26 cellular contexts compared by ENCODE assay signal in genomic region chr3:109155828-109156227, GRCh38. TPM values are rescaled to one million over a fixed set of nuclear protein-coding genes. Genes with fewer than 3 reads are reported as not detected.
"Had no signal": no experiment of that assay in that cellular context is flagged by ENCODE, and none has a peak within 500 bp of the region (broad histone marks: within the 10 kb centered on the region; RNA-seq: fewer than 3 reads in every experiment).

No MANE protein-coding gene starts in this region.

- H3K27me3 ChIP-seq: brain microvascular endothelial cell, neural progenitor cell, testis, upper lobe of left lung had no signal

- H3K4me1 ChIP-seq: neural progenitor cell, prostate gland, testis, upper lobe of left lung had no signal

- DNase-seq: activated CD4-positive, alpha-beta T cell treated with anti-CD3 and anti-CD28 coated beads, Interleukin-2, amount 10 ng/mL, durations not matched to agents 24 days and 14 days; activated CD4-positive, CD25-positive, alpha-beta regulatory T cell; activated CD8-positive, alpha-beta T cell treated with anti-CD3 and anti-CD28 coated beads for 36 hours; activated naive CD4-positive, alpha-beta T cell treated with anti-CD3 and anti-CD28 coated beads, Interleukin-2, amount 10 ng/mL, durations not matched to agents 7 days and 5 days; activated T-cell treated with anti-CD3 and anti-CD28 coated beads, Interleukin-2, amount 50 U/mL, for 24 hours; aorta; brain microvascular endothelial cell; central memory CD4-positive, alpha-beta T cell; head of caudate nucleus; left cardiac atrium; mammary epithelial cell; naive B cell; right cardiac atrium; stimulated activated CD4-positive, alpha-beta T cell treated with anti-CD3 and anti-CD28 coated beads, Interleukin-4, amount 100 ng/mL, for 1 hour; T-helper 1 cell; T-helper 9 cell; testis; upper lobe of left lung had no signal

- H3K27ac Mint-ChIP-seq: activated CD4-positive, alpha-beta T cell treated with anti-CD3 and anti-CD28 coated beads, Interleukin-2, amount 10 ng/mL, durations not matched to agents 24 days and 14 days; activated CD8-positive, alpha-beta T cell treated with anti-CD3 and anti-CD28 coated beads for 36 hours; activated naive CD4-positive, alpha-beta T cell treated with anti-CD3 and anti-CD28 coated beads, Interleukin-2, amount 10 ng/mL, durations not matched to agents 7 days and 5 days; activated T-cell treated with anti-CD3 and anti-CD28 coated beads, Interleukin-2, amount 50 U/mL, for 24 hours; activated T-helper 2 cell treated with anti-CD3 and anti-CD28 coated beads, Interferon-gamma antibody, Interleukin-2, Interleukin-4, amounts not matched to agents 10 μg/mL and 5 μg/mL and 100 μg/mL, durations not matched to agents 14 hours and 24 hours and 36 hours; neural progenitor cell; stimulated activated effector memory CD8-positive, alpha-beta T cell treated with anti-CD3 and anti-CD28 coated beads, Interleukin-12 subunit alpha, Interleukin-12 subunit beta, amount 100 ng/mL, for 72 hours had no signal

- H3K27ac ChIP-seq: brain microvascular endothelial cell, neural progenitor cell, prostate gland, testis, upper lobe of left lung had no signal

- H3K36me3 Mint-ChIP-seq: activated naive CD4-positive, alpha-beta T cell treated with anti-CD3 and anti-CD28 coated beads, Interleukin-2, amount 10 ng/mL, durations not matched to agents 7 days and 5 days; neural progenitor cell; stimulated activated effector memory CD8-positive, alpha-beta T cell treated with anti-CD3 and anti-CD28 coated beads, Interleukin-12 subunit alpha, Interleukin-12 subunit beta, amount 100 ng/mL, for 72 hours had no signal

- H2AFZ ChIP-seq: neural progenitor cell had no signal

- H3K4me3 ChIP-seq: neural progenitor cell, prostate gland, smooth muscle cell, testis, upper lobe of left lung had no signal

- ATAC-seq: activated CD8-positive, alpha-beta T cell treated with anti-CD3 and anti-CD28 coated beads for 36 hours; left cardiac atrium; right cardiac atrium; stimulated activated effector memory CD8-positive, alpha-beta T cell treated with anti-CD3 and anti-CD28 coated beads, Interleukin-12 subunit alpha, Interleukin-12 subunit beta, amount 100 ng/mL, for 72 hours had no signal

- H3K36me3 ChIP-seq: brain microvascular endothelial cell, neural progenitor cell, prostate gland, upper lobe of left lung had no signal

- H3K9me3 Mint-ChIP-seq: activated CD4-positive, alpha-beta T cell treated with anti-CD3 and anti-CD28 coated beads, Interleukin-2, amount 10 ng/mL, durations not matched to agents 24 days and 14 days; activated CD8-positive, alpha-beta T cell treated with anti-CD3 and anti-CD28 coated beads for 36 hours; activated naive CD4-positive, alpha-beta T cell treated with anti-CD3 and anti-CD28 coated beads, Interleukin-2, amount 10 ng/mL, durations not matched to agents 7 days and 5 days; activated T-cell treated with anti-CD3 and anti-CD28 coated beads, Interleukin-2, amount 50 U/mL, for 24 hours; activated T-helper 2 cell treated with anti-CD3 and anti-CD28 coated beads, Interferon-gamma antibody, Interleukin-2, Interleukin-4, amounts not matched to agents 10 μg/mL and 5 μg/mL and 100 μg/mL, durations not matched to agents 14 hours and 24 hours and 36 hours; neural progenitor cell had no signal

- H3K4me3 Mint-ChIP-seq: activated CD4-positive, alpha-beta T cell treated with anti-CD3 and anti-CD28 coated beads, Interleukin-2, amount 10 ng/mL, durations not matched to agents 24 days and 14 days; activated CD8-positive, alpha-beta T cell treated with anti-CD3 and anti-CD28 coated beads for 36 hours; activated naive CD4-positive, alpha-beta T cell treated with anti-CD3 and anti-CD28 coated beads, Interleukin-2, amount 10 ng/mL, durations not matched to agents 7 days and 5 days; activated T-cell treated with anti-CD3 and anti-CD28 coated beads, Interleukin-2, amount 50 U/mL, for 24 hours; naive B cell; neural progenitor cell; stimulated activated effector memory CD8-positive, alpha-beta T cell treated with anti-CD3 and anti-CD28 coated beads, Interleukin-12 subunit alpha, Interleukin-12 subunit beta, amount 100 ng/mL, for 72 hours had no signal

- H3K9me3 ChIP-seq: prostate gland, testis, upper lobe of left lung had no signal

- H3K4me2 ChIP-seq: neural progenitor cell, smooth muscle cell had no signal

- H3K27me3 Mint-ChIP-seq: activated CD4-positive, alpha-beta T cell treated with anti-CD3 and anti-CD28 coated beads, Interleukin-2, amount 10 ng/mL, durations not matched to agents 24 days and 14 days; naive B cell had no signal

- H3K4me1 Mint-ChIP-seq: activated CD4-positive, alpha-beta T cell treated with anti-CD3 and anti-CD28 coated beads, Interleukin-2, amount 10 ng/mL, durations not matched to agents 24 days and 14 days; activated naive CD4-positive, alpha-beta T cell treated with anti-CD3 and anti-CD28 coated beads, Interleukin-2, amount 10 ng/mL, durations not matched to agents 7 days and 5 days; naive B cell; neural progenitor cell; stimulated activated effector memory CD8-positive, alpha-beta T cell treated with anti-CD3 and anti-CD28 coated beads, Interleukin-12 subunit alpha, Interleukin-12 subunit beta, amount 100 ng/mL, for 72 hours had no signal

- FAIRE-seq: frontal cortex had no signal

RNA-seq across cellular contexts. Expression of gene C3orf85, which starts 19.3 kb away (rescaled TPM):
- total RNA-seq: activated CD4-positive, alpha-beta T cell treated with anti-CD3 and anti-CD28 coated beads, Interleukin-2, amount 10 ng/mL, durations not matched to agents 24 days and 14 days; activated CD8-positive, alpha-beta T cell treated with anti-CD3 and anti-CD28 coated beads for 36 hours; activated T-helper 2 cell treated with anti-CD3 and anti-CD28 coated beads, Interferon-gamma antibody, Interleukin-2, Interleukin-4, amounts not matched to agents 10 μg/mL and 5 μg/mL and 100 μg/mL, durations not matched to agents 14 hours and 24 hours and 36 hours; aorta; frontal cortex; left cardiac atrium; mammary epithelial cell; osteoblast; prostate gland; right cardiac atrium; smooth muscle cell; testis; upper lobe of left lung had no signal
- polyA plus RNA-seq: esophagus, mammary epithelial cell, right cardiac atrium, smooth muscle cell had no signal

RNA-seq across cellular contexts. Expression of gene MORC1, which starts 37.9 kb away (rescaled TPM):
- total RNA-seq: activated CD4-positive, alpha-beta T cell treated with anti-CD3 and anti-CD28 coated beads, Interleukin-2, amount 10 ng/mL, durations not matched to agents 24 days and 14 days; activated CD8-positive, alpha-beta T cell treated with anti-CD3 and anti-CD28 coated beads for 36 hours; activated T-helper 2 cell treated with anti-CD3 and anti-CD28 coated beads, Interferon-gamma antibody, Interleukin-2, Interleukin-4, amounts not matched to agents 10 μg/mL and 5 μg/mL and 100 μg/mL, durations not matched to agents 14 hours and 24 hours and 36 hours; aorta; left cardiac atrium; mammary epithelial cell; osteoblast; right cardiac atrium; smooth muscle cell had no signal
- polyA plus RNA-seq: aorta, esophagus, mammary epithelial cell, right cardiac atrium, smooth muscle cell had no signal
